ENCODE assay signal across 22 cellular contexts in the genomic region with DNA sequence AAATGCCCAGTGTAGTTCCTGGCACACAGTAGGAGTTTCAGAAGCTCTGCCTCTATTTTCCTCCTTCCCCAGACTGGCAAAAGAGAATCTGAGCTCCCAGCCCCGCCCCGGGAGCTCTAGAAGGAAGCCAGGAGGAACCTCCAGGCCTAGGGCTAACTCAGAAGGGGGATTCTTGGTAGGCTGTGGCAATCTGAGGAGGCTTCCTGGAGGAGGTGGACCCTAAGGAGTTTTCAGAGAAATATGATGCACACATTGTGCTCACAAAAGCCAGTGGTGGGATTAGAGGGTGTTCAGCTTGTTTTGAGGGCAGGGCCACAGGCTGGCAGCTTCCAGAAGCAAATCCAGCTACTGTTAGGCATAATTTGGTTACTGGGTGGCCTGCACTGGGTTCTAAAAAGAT. TPM values are rescaled to one million over a fixed set of nuclear protein-coding genes. Genes with fewer than 3 reads are reported as not detected.
DNase-seq lines count a peak whose midpoint lies in the region; TF ChIP-seq lines count a peak whose summit lies in the region.
"Had no signal": no experiment of that assay in that cellular context is flagged by ENCODE, and none has a peak within 500 bp of the region (broad histone marks: within the 10 kb centered on the region; RNA-seq: fewer than 3 reads in every experiment).

No MANE protein-coding gene starts in this region.

- BruUV-seq in MCF 10A (replicated peaks; lab: Mats Ljungman, UMichigan), result no TSS peak

- H3K36me3 Mint-ChIP-seq in MCF 10A (ENCODE audit: insufficient read depth, unreplicated experiment), result no peaks in the 10 kb centered on the region
- H3K36me3 Mint-ChIP-seq: activated naive CD4-positive, alpha-beta T cell treated with anti-CD3 and anti-CD28 coated beads, Interleukin-2, amount 10 ng/mL, durations not matched to agents 7 days and 5 days; immature natural killer cell; memory B cell; stimulated activated memory B cell treated with anti-CD40 and anti-IgM and Interleukin-4, amounts not matched to agents 10 μg/mL and 1 μg/mL and 100 μg/mL, for 72 hours had no signal

- TF ChIP-seq EP300 in tibial nerve (IDR thresholded peaks at IDR 0.05), result no peak

- H2AFZ ChIP-seq in parathyroid adenoma, result no peak overlapping the region

- no peak for TF ChIP-seq POLR2A in breast epithelium (IDR thresholded peaks at IDR 0.05)
- TF ChIP-seq POLR2A in esophagus squamous epithelium (IDR thresholded peaks at IDR 0.05), result no peak
- no peak for TF ChIP-seq POLR2A in tibial nerve (IDR thresholded peaks at IDR 0.05)

- no peaks in the 10 kb centered on the region for H3K27me3 Mint-ChIP-seq in MCF 10A (ENCODE audit: insufficient read depth, unreplicated experiment)
- H3K27me3 Mint-ChIP-seq: activated CD8-positive, alpha-beta T cell treated with anti-CD3 and anti-CD28 coated beads for 36 hours had no signal

- POLR2A ChIA-PET in MCF 10A (lab: Yijun Ruan, JAX), result interaction anchor here (0.6 to 1.0 kb wide), 2 partner anchors 97 to 964 kb away, joined by 3 to 4 read pairs; a partner anchor contains a TSS
- POLR2A ChIA-PET in HEK293T (lab: Yijun Ruan, JAX), result no interaction called here

- no peak overlapping the region for H3K4me3 ChIP-seq in breast epithelium
- H3K4me3 ChIP-seq in esophagus squamous epithelium, result no peak overlapping the region
- H3K4me3 ChIP-seq in parathyroid adenoma (ENCODE audit: low read depth, low read length), result no peak overlapping the region
- no peak overlapping the region for H3K4me3 ChIP-seq in tibial nerve
- H3K4me3 ChIP-seq: ovary had no signal

- H3K4me1 Mint-ChIP-seq in MCF 10A (ENCODE audit: insufficient read depth, unreplicated experiment), result peaks cover 12% of the 10 kb centered on the region
- H3K4me1 Mint-ChIP-seq: memory B cell; stimulated activated memory B cell treated with anti-CD40 and anti-IgM and Interleukin-4, amounts not matched to agents 10 μg/mL and 1 μg/mL and 100 μg/mL, for 72 hours had no signal

- H3K27ac Mint-ChIP-seq in MCF 10A (ENCODE audit: low read depth, unreplicated experiment), result no peak overlapping the region
- H3K27ac Mint-ChIP-seq: activated CD8-positive, alpha-beta T cell treated with anti-CD3 and anti-CD28 coated beads for 36 hours; activated naive CD4-positive, alpha-beta T cell treated with anti-CD3 and anti-CD28 coated beads, Interleukin-2, amount 10 ng/mL, durations not matched to agents 7 days and 5 days; activated T-cell treated with anti-CD3 and anti-CD28 coated beads, Interleukin-2, amount 50 U/mL, for 24 hours; memory B cell; stimulated activated memory B cell treated with anti-CD40 and anti-IgM and Interleukin-4, amounts not matched to agents 10 μg/mL and 1 μg/mL and 100 μg/mL, for 72 hours had no signal

- peaks cover 25% of the 10 kb centered on the region for H3K79me2 ChIP-seq in parathyroid adenoma

- H3K36me3 ChIP-seq in breast epithelium (no peaks in the 10 kb centered on the region), esophagus squamous epithelium (peaks cover 0 to 16% (median 0%) of the 10 kb centered on the region in 3 donors), parathyroid adenoma (ENCODE audit: control insufficient read depth, insufficient read depth, low read length) (no peaks in the 10 kb centered on the region), tibial nerve (no peaks in the 10 kb centered on the region)
- H3K36me3 ChIP-seq: BE2C, ovary had no signal

- TF ChIP-seq CTCF in breast epithelium (IDR thresholded peaks at IDR 0.05), result no peak
- TF ChIP-seq CTCF in MCF 10A (IDR thresholded peaks at IDR 0.05; ENCODE audit: unreplicated experiment), result no peak
- TF ChIP-seq CTCF in esophagus squamous epithelium (IDR thresholded peaks at IDR 0.05), result no peak
- TF ChIP-seq CTCF in parathyroid adenoma (IDR thresholded peaks at IDR 0.05), result no peak
- no peak for TF ChIP-seq CTCF in tibial nerve (IDR thresholded peaks at IDR 0.05)

- peak overlapping the region; percentile 81 to 83 for H3K27ac ChIP-seq in breast epithelium
- H3K27ac ChIP-seq in esophagus squamous epithelium, result peak overlapping the region in 3 of 4 donors; percentile 24 to 74 (median 57)
- H3K27ac ChIP-seq in parathyroid adenoma, result peak overlapping the region; percentile 53
- peak overlapping the region; percentile 49 to 95 (median 78) for H3K27ac ChIP-seq in tibial nerve
- H3K27ac ChIP-seq: ovary had no signal

- CTCF ChIA-PET in MCF 10A (lab: Yijun Ruan, JAX) (interaction anchor here (0.7 to 9.3 kb wide), 8 partner anchors 10 to 83 kb away, joined by 3 to 99 read pairs (median 6); no protein-coding TSS in a partner anchor), HEK293T (lab: Yijun Ruan, JAX) (interaction anchor here (0.7 to 1.4 kb wide), 4 partner anchors 10 to 85 kb away, joined by 3 to 8 read pairs (median 3); no protein-coding TSS in a partner anchor)

- H3K9me3 ChIP-seq in breast epithelium, result no peaks in the 10 kb centered on the region
- H3K9me3 ChIP-seq in esophagus squamous epithelium, result no peaks in the 10 kb centered on the region
- no peaks in the 10 kb centered on the region for H3K9me3 ChIP-seq in parathyroid adenoma (ENCODE audit: control insufficient read depth, low read length)
- no peaks in the 10 kb centered on the region for H3K9me3 ChIP-seq in tibial nerve
- H3K9me3 ChIP-seq: BE2C, Caco-2, ovary had no signal

- H3K4me2 ChIP-seq in parathyroid adenoma (ENCODE audit: low read length), result no peak overlapping the region

- H3K4me1 ChIP-seq in breast epithelium (peaks cover 0 to 37% of the 10 kb centered on the region in 2 donors), esophagus squamous epithelium (peaks cover 9 to 87% (median 44%) of the 10 kb centered on the region in 3 donors), parathyroid adenoma (peaks cover 12% of the 10 kb centered on the region), tibial nerve (peaks cover 0 to 75% (median 61%) of the 10 kb centered on the region in 4 donors)

- H3K9ac ChIP-seq in parathyroid adenoma, result no peak overlapping the region

- WGBS in esophagus squamous epithelium, 2 donors, result 90% methylated on average over 2 of the region's 2 CpGs; no CpG with 5 or more reads in 1 of the 2 donors
- WGBS in tibial nerve, 2 donors, result 82 to 88% methylated on average over 2 of the region's 2 CpGs

- no peak overlapping the region for H3K4me3 Mint-ChIP-seq in MCF 10A (ENCODE audit: unreplicated experiment)
- H3K4me3 Mint-ChIP-seq: activated CD8-positive, alpha-beta T cell treated with anti-CD3 and anti-CD28 coated beads for 36 hours; activated naive CD4-positive, alpha-beta T cell treated with anti-CD3 and anti-CD28 coated beads, Interleukin-2, amount 10 ng/mL, durations not matched to agents 7 days and 5 days; activated T-cell treated with anti-CD3 and anti-CD28 coated beads, Interleukin-2, amount 50 U/mL, for 24 hours; immature natural killer cell; memory B cell; stimulated activated memory B cell treated with anti-CD40 and anti-IgM and Interleukin-4, amounts not matched to agents 10 μg/mL and 1 μg/mL and 100 μg/mL, for 72 hours had no signal

- H3K27me3 ChIP-seq in breast epithelium, result no peaks in the 10 kb centered on the region
- peaks cover 0 to 12% (median 0%) of the 10 kb centered on the region in 4 donors for H3K27me3 ChIP-seq in esophagus squamous epithelium
- H3K27me3 ChIP-seq in parathyroid adenoma (ENCODE audit: control insufficient read depth, insufficient read depth, low read length), result no peaks in the 10 kb centered on the region
- no peaks in the 10 kb centered on the region for H3K27me3 ChIP-seq in tibial nerve
- H3K27me3 ChIP-seq: BE2C, ovary had no signal

- H3K9me3 Mint-ChIP-seq in MCF 10A (ENCODE audit: unreplicated experiment), result no peaks in the 10 kb centered on the region
- H3K9me3 Mint-ChIP-seq: activated CD8-positive, alpha-beta T cell treated with anti-CD3 and anti-CD28 coated beads for 36 hours; activated naive CD4-positive, alpha-beta T cell treated with anti-CD3 and anti-CD28 coated beads, Interleukin-2, amount 10 ng/mL, durations not matched to agents 7 days and 5 days; activated T-cell treated with anti-CD3 and anti-CD28 coated beads, Interleukin-2, amount 50 U/mL, for 24 hours; immature natural killer cell; memory B cell; stimulated activated memory B cell treated with anti-CD40 and anti-IgM and Interleukin-4, amounts not matched to agents 10 μg/mL and 1 μg/mL and 100 μg/mL, for 72 hours had no signal

- intact Hi-C loops in breast epithelium (cut with DNase I; ENCODE audit: low total_unique reads) (no loop called here), MCF 10A (cut with micrococcal nuclease) (no loop called here), esophagus squamous epithelium (cut with DNase I) (no loop called here)

- DNase-seq in breast epithelium (ENCODE audit: low spot score in 2 of 2), result no peak
- no peak for DNase-seq in MCF 10A (ENCODE audit: unreplicated experiment)
- no peak for DNase-seq in esophagus squamous epithelium (lab: John Stamatoyannopoulos, UW)
- DNase-seq in tibial nerve (ENCODE audit: low spot score in 2 of 2), result no peak
- DNase-seq in HEK293T (ENCODE audit: extremely low spot score), result no peak
- DNase-seq in islet precursor cell, result no peak
- DNase-seq in T-helper 9 cell, result no peak
- DNase-seq: activated CD4-positive, CD25-positive, alpha-beta regulatory T cell; activated CD8-positive, alpha-beta T cell treated with anti-CD3 and anti-CD28 coated beads for 36 hours; activated naive CD4-positive, alpha-beta T cell treated with anti-CD3 and anti-CD28 coated beads, Interleukin-2, amount 10 ng/mL, durations not matched to agents 7 days and 5 days; activated T-cell treated with anti-CD3 and anti-CD28 coated beads, Interleukin-2, amount 50 U/mL, for 24 hours; BE2C; Caco-2; immature natural killer cell; NCI-H2029 treated with DMSO at 0.1 percent for 48 hours; NCI-H446 treated with DMSO at 0.1 percent for 48 hours had no signal

TF ChIP-seq in HEK293T, 16 proteins besides CTCF, POLR2A, EP300 and RAD21 (continues in another document):
- TF ChIP-seq SUZ12 (IDR thresholded peaks at IDR 0.05), result no peak
- TF ChIP-seq HDGF (IDR thresholded peaks at IDR 0.05; ENCODE audit: borderline replicate concordance), result no peak
- TF ChIP-seq CTBP1 (IDR thresholded peaks at IDR 0.05; ENCODE audit: borderline replicate concordance), result no peak
- TF ChIP-seq TARDBP (IDR thresholded peaks at IDR 0.05), result no peak
- no peak for TF ChIP-seq FOXK2 (IDR thresholded peaks at IDR 0.05)
- no peak for TF ChIP-seq FOXM1 (IDR thresholded peaks at IDR 0.05; ENCODE audit: borderline replicate concordance)
- no peak for TF ChIP-seq ZNF384 (IDR thresholded peaks at IDR 0.05)

RNA-seq across cellular contexts. Expression of a gene that starts 10.0 kb away (rescaled TPM):
- 10 to 100 TPM in 2 of 3 donors, 1 to 10 TPM in 1; 9.4 to 54.1 (median 34.0) TPM for total RNA-seq in breast epithelium
- total RNA-seq in MCF 10A (2022), result 10.1 and 10.2 TPM in 2 replicates
- 10 to 100 TPM; 37.0 to 65.5 (median 42.1) TPM for total RNA-seq in esophagus squamous epithelium
- 10 to 100 TPM in 3 of 4 donors, 1 to 10 TPM in 1; 9.0 to 59.4 (median 41.8) TPM for total RNA-seq in tibial nerve

RNA-seq across cellular contexts. Expression of a gene that starts 29.7 kb away (rescaled TPM):
- 1 to 10 TPM in 2 of 3 donors, under 1 TPM in 1; 0.64 to 5.2 (median 1.6) TPM for total RNA-seq in breast epithelium
- total RNA-seq in MCF 10A (2022), result not detected in 2 replicates
- 1 to 10 TPM in 3 of 4 donors, not detected in 1; 1.5 to 3.9 (median 2.1) TPM for total RNA-seq in esophagus squamous epithelium
- total RNA-seq in tibial nerve, result 1 to 10 TPM in 1 of 4 donors, under 1 TPM in 2, not detected in 1; 0.21 to 1.8 (median 0.90) TPM
- total RNA-seq: A172; activated CD8-positive, alpha-beta T cell treated with anti-CD3 and anti-CD28 coated beads for 36 hours; T-helper 2 cell treated with Interferon-gamma antibody and Interleukin-4, amounts not matched to agents 100 ng/mL and 5 ng/mL, for 36 hours had no signal

RNA-seq across cellular contexts. Expression of a gene that starts 56.2 kb away (rescaled TPM):
- total RNA-seq in breast epithelium (1 to 10 TPM in 1 of 3 donors, not detected in 2; 1.5 TPM), MCF 10A (2022) (not detected in 2 replicates), esophagus squamous epithelium (under 1 TPM in 1 of 4 donors, not detected in 3; 0.79 TPM), tibial nerve (1 to 10 TPM in 1 of 4 donors, under 1 TPM in 1, not detected in 2; 0.22 to 2.1 TPM)
- total RNA-seq: A172; T-helper 2 cell treated with Interferon-gamma antibody and Interleukin-4, amounts not matched to agents 100 ng/mL and 5 ng/mL, for 36 hours had no signal
